In the genomic region with DNA sequence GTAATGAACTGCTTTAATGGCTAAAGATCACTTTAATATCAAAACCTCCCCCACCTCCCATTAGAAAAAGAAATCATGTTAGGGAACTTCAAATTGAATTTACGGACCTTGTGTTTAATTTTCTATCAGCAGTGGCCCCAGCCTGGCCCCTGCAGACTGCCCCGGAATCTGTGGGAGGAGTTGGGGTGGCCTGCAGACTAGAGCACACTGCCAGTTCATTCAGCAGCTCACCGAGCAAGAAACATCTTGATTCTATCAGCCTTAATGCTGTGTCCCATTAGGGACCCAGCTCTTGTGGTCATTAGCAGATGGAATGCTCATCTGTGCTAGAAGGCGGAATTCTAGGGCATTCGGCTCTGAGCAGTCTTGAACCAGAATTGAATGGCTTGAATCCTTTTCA, we compare ENCODE assay signal across 17 cellular contexts. TPM values are rescaled to one million over a fixed set of nuclear protein-coding genes. Genes with fewer than 3 reads are reported as not detected.
DNase-seq lines count a peak whose midpoint lies in the region; ATAC-seq and TF ChIP-seq lines count a peak whose summit lies in the region.
"Had no signal": no experiment of that assay in that cellular context is flagged by ENCODE, and none has a peak within 500 bp of the region (broad histone marks: within the 10 kb centered on the region; RNA-seq: fewer than 3 reads in every experiment).

No MANE protein-coding gene starts in this region.

- H3K4me3 ChIP-seq in right atrium auricular region (no peak overlapping the region), vagina (no peak overlapping the region), SJCRH30 (no peak overlapping the region)
- H3K4me3 ChIP-seq: body of pancreas had no signal

- H3K36me3 Mint-ChIP-seq in endothelial cell (ENCODE audit: low read depth, unreplicated experiment), result peaks cover 4% of the 10 kb centered on the region
- H3K36me3 Mint-ChIP-seq in nephron progenitor cell (ENCODE audit: low read depth), result peaks cover 6% of the 10 kb centered on the region
- peaks cover 2 to 3% of the 10 kb centered on the region in 2 donors for H3K36me3 Mint-ChIP-seq in stimulated activated naive B cell treated with anti-CD40 and anti-IgM and Interleukin-4, amounts not matched to agents 10 μg/mL and 1 μg/mL and 100 μg/mL, for 72 hours
- H3K36me3 Mint-ChIP-seq: activated CD4-positive, alpha-beta memory T cell treated with anti-CD3 and anti-CD28 coated beads for 36 hours had no signal

- no peaks in the 10 kb centered on the region for H3K36me3 ChIP-seq in right atrium auricular region
- no peaks in the 10 kb centered on the region for H3K36me3 ChIP-seq in vagina
- H3K36me3 ChIP-seq in SJCRH30, result no peaks in the 10 kb centered on the region

- intact Hi-C loops in left ventricle myocardium superior (cut with micrococcal nuclease) (no loop called here), vagina (cut with DNase I) (no loop called here)

- H3K27ac Mint-ChIP-seq in endothelial cell (ENCODE audit: unreplicated experiment), result peak overlapping the region; percentile 65
- peak overlapping the region; percentile 94 for H3K27ac Mint-ChIP-seq in nephron progenitor cell
- H3K27ac Mint-ChIP-seq in stimulated activated naive B cell treated with anti-CD40 and anti-IgM and Interleukin-4, amounts not matched to agents 10 μg/mL and 1 μg/mL and 100 μg/mL, for 72 hours, result no peak overlapping the region
- H3K27ac Mint-ChIP-seq: activated CD4-positive, alpha-beta memory T cell treated with anti-CD3 and anti-CD28 coated beads for 36 hours; activated T-helper 2 cell treated with anti-CD3 and anti-CD28 coated beads, Interferon-gamma antibody, Interleukin-2, Interleukin-4, amounts not matched to agents 10 μg/mL and 5 μg/mL and 100 μg/mL, durations not matched to agents 14 hours and 24 hours and 36 hours had no signal

- H3K27me3 ChIP-seq in right atrium auricular region (no peaks in the 10 kb centered on the region), vagina (no peaks in the 10 kb centered on the region), SJCRH30 (no peaks in the 10 kb centered on the region)
- H3K27me3 ChIP-seq: body of pancreas had no signal

- TF ChIP-seq POLR2A in vagina (IDR thresholded peaks at IDR 0.05), result no peak

- peak; percentile 30 for ATAC-seq in left ventricle myocardium superior
- no peak for ATAC-seq in stimulated activated naive B cell treated with anti-CD40 and anti-IgM and Interleukin-4, amounts not matched to agents 10 μg/mL and 1 μg/mL and 100 μg/mL, for 72 hours (replicated peaks)
- ATAC-seq: body of pancreas, left colon had no signal

- H3K4me1 ChIP-seq in right atrium auricular region, result peaks cover 0 to 43% of the 10 kb centered on the region in 2 donors
- H3K4me1 ChIP-seq in vagina, result peaks cover 76% of the 10 kb centered on the region
- H3K4me1 ChIP-seq in SJCRH30, result peaks cover 28% of the 10 kb centered on the region

- no peak for TF ChIP-seq CTCF in right atrium auricular region (IDR thresholded peaks at IDR 0.05)
- no peak for TF ChIP-seq CTCF in endothelial cell (IDR thresholded peaks at IDR 0.05; ENCODE audit: unreplicated experiment)
- TF ChIP-seq CTCF in nephron progenitor cell (IDR thresholded peaks at IDR 0.05), result no peak
- TF ChIP-seq CTCF in vagina (IDR thresholded peaks at IDR 0.05), result no peak

- H3K4me3 Mint-ChIP-seq in endothelial cell (ENCODE audit: unreplicated experiment) (no peak overlapping the region), nephron progenitor cell (peak overlapping the region; percentile 67)
- H3K4me3 Mint-ChIP-seq in stimulated activated naive B cell treated with anti-CD40 and anti-IgM and Interleukin-4, amounts not matched to agents 10 μg/mL and 1 μg/mL and 100 μg/mL, for 72 hours, result no peak overlapping the region
- H3K4me3 Mint-ChIP-seq: activated CD4-positive, alpha-beta memory T cell treated with anti-CD3 and anti-CD28 coated beads for 36 hours; neural crest cell had no signal

- H3K27me3 Mint-ChIP-seq in endothelial cell (ENCODE audit: unreplicated experiment) (peaks cover 4% of the 10 kb centered on the region), nephron progenitor cell (ENCODE audit: low read depth, poor library complexity) (no peaks in the 10 kb centered on the region)
- no peaks in the 10 kb centered on the region for H3K27me3 Mint-ChIP-seq in stimulated activated naive B cell treated with anti-CD40 and anti-IgM and Interleukin-4, amounts not matched to agents 10 μg/mL and 1 μg/mL and 100 μg/mL, for 72 hours
- H3K27me3 Mint-ChIP-seq: activated CD4-positive, alpha-beta memory T cell treated with anti-CD3 and anti-CD28 coated beads for 36 hours had no signal

- no peak overlapping the region for H3K27ac ChIP-seq in right atrium auricular region
- H3K27ac ChIP-seq in vagina, result peak overlapping the region; percentile 56
- no peak overlapping the region for H3K27ac ChIP-seq in SJCRH30

- H3K4me1 Mint-ChIP-seq in endothelial cell (ENCODE audit: unreplicated experiment), result peaks cover 37% of the 10 kb centered on the region
- H3K4me1 Mint-ChIP-seq in nephron progenitor cell, result peaks cover 89% of the 10 kb centered on the region
- H3K4me1 Mint-ChIP-seq in stimulated activated naive B cell treated with anti-CD40 and anti-IgM and Interleukin-4, amounts not matched to agents 10 μg/mL and 1 μg/mL and 100 μg/mL, for 72 hours, result peaks cover 0 to 5% of the 10 kb centered on the region in 2 donors

- no peaks in the 10 kb centered on the region for H3K9me3 ChIP-seq in right atrium auricular region
- H3K9me3 ChIP-seq in vagina, result no peaks in the 10 kb centered on the region
- no peaks in the 10 kb centered on the region for H3K9me3 ChIP-seq in SJCRH30 (replicated peaks)
- H3K9me3 ChIP-seq: body of pancreas had no signal

- DNase-seq in left ventricle myocardium superior (no peak), right atrium auricular region (ENCODE audit: low spot score) (no peak), endothelial cell (ENCODE audit: low spot score) (no peak), nephron progenitor cell (no peak), vagina (ENCODE audit: extremely low spot score in 2 of 2) (no peak), SJCRH30 (no peak), NCI-H82 treated with DMSO at 0.1 percent for 48 hours (lab: John Stamatoyannopoulos, UW; ENCODE audit: unreplicated experiment) (no peak)
- no peak for DNase-seq in stimulated activated naive B cell treated with anti-CD40 and anti-IgM and Interleukin-4, amounts not matched to agents 10 μg/mL and 1 μg/mL and 100 μg/mL, for 72 hours
- DNase-seq: activated CD4-positive, alpha-beta memory T cell treated with anti-CD3 and anti-CD28 coated beads for 36 hours; body of pancreas; hippocampal formation; left colon; NCI-H1092 treated with DMSO at 0.1 percent for 48 hours; stimulated activated CD4-positive, alpha-beta T cell treated with anti-CD3 and anti-CD28 coated beads, Interleukin-12 subunit alpha, Interleukin-12 subunit beta, amount 100 ng/mL, for 4 hours; T1000 had no signal

- H3K9me3 Mint-ChIP-seq in endothelial cell (ENCODE audit: unreplicated experiment), result no peaks in the 10 kb centered on the region
- H3K9me3 Mint-ChIP-seq in nephron progenitor cell, result no peaks in the 10 kb centered on the region
- H3K9me3 Mint-ChIP-seq in stimulated activated naive B cell treated with anti-CD40 and anti-IgM and Interleukin-4, amounts not matched to agents 10 μg/mL and 1 μg/mL and 100 μg/mL, for 72 hours, result no peaks in the 10 kb centered on the region
- H3K9me3 Mint-ChIP-seq: activated CD4-positive, alpha-beta memory T cell treated with anti-CD3 and anti-CD28 coated beads for 36 hours; activated T-helper 2 cell treated with anti-CD3 and anti-CD28 coated beads, Interferon-gamma antibody, Interleukin-2, Interleukin-4, amounts not matched to agents 10 μg/mL and 5 μg/mL and 100 μg/mL, durations not matched to agents 14 hours and 24 hours and 36 hours; neural crest cell had no signal

RNA-seq across cellular contexts. Expression of a gene that starts 54.2 kb away (rescaled TPM):
- 33.7 TPM for total RNA-seq in left ventricle myocardium superior
- 10 to 100 TPM; 37.6 to 59.6 TPM for total RNA-seq in right atrium auricular region
- 216 TPM for total RNA-seq in endothelial cell (ENCODE audit: unreplicated experiment)
- total RNA-seq in vagina, result 147 TPM
- total RNA-seq in SJCRH30 (2014; rRNA removed; shearing (Covaris generic)), result 22.5 and 24.1 TPM in 2 replicates
